Comparison of ENCODE assay signal across 26 cellular contexts in genomic region chr5:169114466-169114865, GRCh38.
"Had no signal": no experiment of that assay in that cellular context is flagged by ENCODE, and none has a peak within 500 bp of the region (broad histone marks: within the 10 kb centered on the region; RNA-seq: fewer than 3 reads in every experiment).

No MANE protein-coding gene starts in this region.

- H3K4me3 Mint-ChIP-seq: mesothelial cell of epicardium; naive B cell; natural killer cell; stimulated activated naive B cell treated with anti-CD40 and anti-IgM and Interleukin-4, amounts not matched to agents 10 μg/mL and 1 μg/mL and 100 μg/mL, for 72 hours had no signal

- FAIRE-seq: pancreas had no signal

- H3K27ac ChIP-seq: left ventricle myocardium inferior, pancreas, prostate gland, stomach, testis, thyroid gland, transverse colon, upper lobe of left lung, vagina had no signal

- H3K36me3 Mint-ChIP-seq: naive B cell; natural killer cell; stimulated activated naive B cell treated with anti-CD40 and anti-IgM and Interleukin-4, amounts not matched to agents 10 μg/mL and 1 μg/mL and 100 μg/mL, for 72 hours had no signal

- H3K4me1 Mint-ChIP-seq: naive B cell; natural killer cell; stimulated activated naive B cell treated with anti-CD40 and anti-IgM and Interleukin-4, amounts not matched to agents 10 μg/mL and 1 μg/mL and 100 μg/mL, for 72 hours had no signal

- H3K9me3 ChIP-seq: pancreas, prostate gland, stomach, testis, thyroid gland, transverse colon, upper lobe of left lung, vagina had no signal

- ATAC-seq: natural killer cell; pancreas; right cardiac atrium; sciatic nerve; stimulated activated naive B cell treated with anti-CD40 and anti-IgM and Interleukin-4, amounts not matched to agents 10 μg/mL and 1 μg/mL and 100 μg/mL, for 72 hours; stimulated activated naive CD8-positive, alpha-beta T cell treated with anti-CD3 and anti-CD28 coated beads, Interleukin-15, Interleukin-2, amounts not matched to agents 100 U/mL and 50 U/mL, for 24 hours had no signal

- H3K4me1 ChIP-seq: pancreas, prostate gland, thyroid gland, transverse colon had no signal

- H3K27me3 Mint-ChIP-seq: stimulated activated naive B cell treated with anti-CD40 and anti-IgM and Interleukin-4, amounts not matched to agents 10 μg/mL and 1 μg/mL and 100 μg/mL, for 72 hours had no signal

- H3K27me3 ChIP-seq: pancreas, stomach, testis, thyroid gland, transverse colon, upper lobe of left lung, vagina had no signal

- H3K27ac Mint-ChIP-seq: mesothelial cell of epicardium; naive B cell; natural killer cell; stimulated activated naive B cell treated with anti-CD40 and anti-IgM and Interleukin-4, amounts not matched to agents 10 μg/mL and 1 μg/mL and 100 μg/mL, for 72 hours had no signal

- H3K36me3 ChIP-seq: left ventricle myocardium inferior, pancreas, prostate gland, thyroid gland, transverse colon, upper lobe of left lung, vagina had no signal

- DNase-seq: left ventricle myocardium inferior; mesendoderm; naive B cell; natural killer cell; nucleus accumbens; pancreas; posterior cingulate gyrus; retina; right cardiac atrium; stimulated activated CD4-positive, alpha-beta T cell treated with anti-CD3 and anti-CD28 coated beads, Interleukin-12 subunit alpha, Interleukin-12 subunit beta, amount 100 ng/mL, for 4 hours; stimulated activated CD4-positive, alpha-beta T cell treated with anti-CD3 and anti-CD28 coated beads, Interleukin-15, amount 100 ng/mL, for 24 hours; stimulated activated CD4-positive, alpha-beta T cell treated with anti-CD3 and anti-CD28 coated beads, Interleukin-2, amount 100 ng/mL, for 24 hours; stimulated activated CD4-positive, alpha-beta T cell treated with anti-CD3 and anti-CD28 coated beads, Interleukin-4, amount 100 ng/mL, for 1 hour; stimulated activated naive B cell treated with anti-CD40 and anti-IgM and Interleukin-4, amounts not matched to agents 10 μg/mL and 1 μg/mL and 100 μg/mL, for 72 hours; stimulated activated naive CD8-positive, alpha-beta T cell treated with anti-CD3 and anti-CD28 coated beads, Interleukin-15, Interleukin-2, amounts not matched to agents 100 U/mL and 50 U/mL, for 24 hours; stomach; testis; thyroid gland; transverse colon; upper lobe of left lung had no signal

- H3K4me3 ChIP-seq: left ventricle myocardium inferior, lung, pancreas, prostate gland, skin epidermis, stomach, testis, thyroid gland, transverse colon, upper lobe of left lung, vagina had no signal
